Comparison of ENCODE assay signal across 23 cellular contexts in genomic region chr6:16665992-16666391, GRCh38.
DNase-seq lines count a peak whose midpoint lies in the region; ATAC-seq, FAIRE-seq and TF ChIP-seq lines count a peak whose summit lies in the region.
"Had no signal": no experiment of that assay in that cellular context is flagged by ENCODE, and none has a peak within 500 bp of the region (broad histone marks: within the 10 kb centered on the region; RNA-seq: fewer than 3 reads in every experiment).

No MANE protein-coding gene starts in this region.

- H3K79me2 ChIP-seq in HepG2 (ENCODE audit: insufficient read depth, low read length) = peaks cover 14% of the 10 kb centered on the region

- H3K9me3 Mint-ChIP-seq in dendritic cell treated with granulocyte-macrophage colony-stimulating factor and Interleukin-4, amounts not matched to agents 40 ng/mL and 50 ng/mL, for 4 days = no peaks in the 10 kb centered on the region

- TF ChIP-seq EP300 in HepG2 (IDR thresholded peaks at IDR 0.05; ENCODE audit: low read depth in 2 of 2, low read length in 2 of 2) (no peak), HepG2 (CRISPR knock-in tag; IDR thresholded peaks at IDR 0.05; ENCODE audit: borderline replicate concordance) (no peak)

- H3K4me1 ChIP-seq in HepG2 (ENCODE audit: insufficient read depth, low read length) (peaks cover 26% of the 10 kb centered on the region), right lobe of liver (peaks cover 3 to 15% (median 9%) of the 10 kb centered on the region in 4 donors)

- H2AFZ ChIP-seq in HepG2 (ENCODE audit: low read length) = no peak overlapping the region
- H2AFZ ChIP-seq: GM23248 had no signal

- H3K9me3 ChIP-seq in HepG2 (ENCODE audit: low read length) = peaks cover 9% of the 10 kb centered on the region
- H3K9me3 ChIP-seq in right lobe of liver = no peaks in the 10 kb centered on the region
- no peaks in the 10 kb centered on the region for H3K9me3 ChIP-seq in T-helper 17 cell (ENCODE audit: control insufficient read depth, low read length, poor library complexity, severe bottlenecking)

- intact Hi-C loops in HepG2 (cut with micrococcal nuclease; ENCODE audit: unreplicated experiment) = no loop called here
- intact Hi-C loops in right lobe of liver (cut with DNase I) = no loop called here
- intact Hi-C loops in dendritic cell treated with granulocyte-macrophage colony-stimulating factor and Interleukin-4, amounts not matched to agents 40 ng/mL and 50 ng/mL, for 4 days (cut with micrococcal nuclease) = no loop called here

- no peak overlapping the region for H3K27ac ChIP-seq in HepG2 (ENCODE audit: extremely low read length, insufficient read depth, low read length)
- no peak overlapping the region for H3K27ac ChIP-seq in right lobe of liver
- H3K27ac ChIP-seq: BLaER1, C4-2B, GM23248 had no signal

- H3K4me3 ChIP-seq in HepG2 (replicated peaks in 1 of 3; ENCODE audit: insufficient read depth in 1 of 3, low read depth in 2 of 3, low read length in 3 of 3) (no peak overlapping the region), right lobe of liver (no peak overlapping the region)
- H3K4me3 ChIP-seq: BLaER1, GM12878, GM23248 had no signal

- no peak overlapping the region for H3K9ac ChIP-seq in HepG2 (ENCODE audit: insufficient read depth, low read depth, low read length)
- H3K9ac ChIP-seq: BLaER1, GM23248 had no signal

- POLR2A ChIA-PET in HepG2 (lab: Yijun Ruan, JAX) = no interaction called here

- CTCF ChIA-PET in HepG2 (lab: Yijun Ruan, JAX; ENCODE audit: low intra/inter-chr PET ratio, low total read pairs) = no interaction called here

- H3K36me3 ChIP-seq in HepG2 (replicated peaks in 1 of 2; ENCODE audit: control insufficient read depth in 1 of 2, insufficient read depth in 2 of 2, low read length in 2 of 2) (peaks cover 2 to 6% of the 10 kb centered on the region in 2 experiments; a peak in 4 of 5 replicates), right lobe of liver (no peaks in the 10 kb centered on the region)
- H3K36me3 ChIP-seq: BLaER1 had no signal

- no peak for FAIRE-seq in HepG2 (lab: Jason Lieb, UNC)
- FAIRE-seq: A204.1, D721Med, GM12878, GM19239, H1 had no signal

- H3K4me1 Mint-ChIP-seq in T-helper 17 cell = peaks cover 28% of the 10 kb centered on the region
- H3K4me1 Mint-ChIP-seq in dendritic cell treated with granulocyte-macrophage colony-stimulating factor and Interleukin-4, amounts not matched to agents 40 ng/mL and 50 ng/mL, for 4 days (ENCODE audit: low read depth) = peaks cover 49% of the 10 kb centered on the region

- ATAC-seq in HepG2 (no peak), right lobe of liver (no peak), T-helper 17 cell (no peak)
- ATAC-seq: GM12878 had no signal

- WGBS in HepG2 (ENCODE audit: low lambda C conversion rate) = 97% methylated on average over 2 of the region's 2 CpGs
- 95% methylated on average over 2 of the region's 2 CpGs for WGBS in right lobe of liver (ENCODE audit: insufficient coverage, low coverage, low lambda C conversion rate, missing lambda C conversion rate)

- no peak for TF ChIP-seq POLR2A in HepG2 (IDR thresholded peaks at IDR 0.05; ENCODE audit: insufficient read depth in 1 of 2, low read depth in 2 of 2, low read length in 2 of 2)
- no peak for TF ChIP-seq POLR2A in right lobe of liver (IDR thresholded peaks at IDR 0.05)

- peak overlapping the region; percentile 1 for H3K4me3 Mint-ChIP-seq in T-helper 17 cell
- H3K4me3 Mint-ChIP-seq in dendritic cell treated with granulocyte-macrophage colony-stimulating factor and Interleukin-4, amounts not matched to agents 40 ng/mL and 50 ng/mL, for 4 days = no peak overlapping the region
- H3K4me3 Mint-ChIP-seq: B cell; CD4-positive, CD25-positive, alpha-beta regulatory T cell; CD8-positive, alpha-beta memory T cell had no signal

- no TSS peak for BruUV-seq in HepG2 (replicated peaks; lab: Mats Ljungman, UMichigan)

- H3K36me3 Mint-ChIP-seq in T-helper 17 cell (ENCODE audit: low read depth) = peaks cover 2% of the 10 kb centered on the region
- H3K36me3 Mint-ChIP-seq in dendritic cell treated with granulocyte-macrophage colony-stimulating factor and Interleukin-4, amounts not matched to agents 40 ng/mL and 50 ng/mL, for 4 days (ENCODE audit: low read depth) = peaks cover 35% of the 10 kb centered on the region

- TF ChIP-seq CTCF in HepG2 (CRISPR knock-in tag; IDR thresholded peaks at IDR 0.05) (no peak), right lobe of liver (IDR thresholded peaks at IDR 0.05) (no peak)

- no peaks in the 10 kb centered on the region for H3K27me3 ChIP-seq in HepG2 (ENCODE audit: control insufficient read depth in 1 of 2, insufficient read depth in 2 of 2, low read length in 2 of 2)
- H3K27me3 ChIP-seq in right lobe of liver = no peaks in the 10 kb centered on the region
- H3K27me3 ChIP-seq: BLaER1 had no signal

- H3K27me3 Mint-ChIP-seq in T-helper 17 cell = no peaks in the 10 kb centered on the region
- H3K27me3 Mint-ChIP-seq in dendritic cell treated with granulocyte-macrophage colony-stimulating factor and Interleukin-4, amounts not matched to agents 40 ng/mL and 50 ng/mL, for 4 days = no peaks in the 10 kb centered on the region
- H3K27me3 Mint-ChIP-seq: B cell; CD4-positive, CD25-positive, alpha-beta regulatory T cell; CD8-positive, alpha-beta memory T cell had no signal

- DNase-seq in HepG2 (ENCODE audit: low spot score) (no peak), right lobe of liver (no peak), T-helper 17 cell (no peak), midbrain (lab: John Stamatoyannopoulos, UW) (no peak)
- DNase-seq in central memory CD4-positive, alpha-beta T cell = no peak
- DNase-seq: CD4-positive, CD25-positive, alpha-beta regulatory T cell; CD8-positive, alpha-beta memory T cell; DMS 273 treated with DMSO at 0.1 percent for 48 hours; DMS79; EL; GDM1; GM23248; H7; HCEC 1CT had no signal

- no peak overlapping the region for H3K27ac Mint-ChIP-seq in T-helper 17 cell
- peak overlapping the region; percentile 0 for H3K27ac Mint-ChIP-seq in dendritic cell treated with granulocyte-macrophage colony-stimulating factor and Interleukin-4, amounts not matched to agents 40 ng/mL and 50 ng/mL, for 4 days
- H3K27ac Mint-ChIP-seq: B cell had no signal

- TF ChIP-seq RAD21 in HepG2 (CRISPR knock-in tag; IDR thresholded peaks at IDR 0.05) = no peak

- no peaks in the 10 kb centered on the region for H4K20me1 ChIP-seq in HepG2 (ENCODE audit: insufficient read depth, low read length)
- H4K20me1 ChIP-seq: BLaER1 had no signal

- in situ Hi-C loops in HepG2 (cut with HindIII; ENCODE audit: extremely low pct_ligation_motif_present, low pct_unique_long_range_greater_than_20kb) = no loop called here

- no peak overlapping the region for H3K4me2 ChIP-seq in HepG2 (ENCODE audit: low read depth, low read length)
- H3K4me2 ChIP-seq: BLaER1 had no signal

TF ChIP-seq in HepG2, 621 proteins besides CTCF, POLR2A, EP300 and RAD21:
- TF ChIP-seq ATF7 (IDR thresholded peaks at IDR 0.05) (peak; percentile 33; the same call in 1 of the 2 replicates), ATF7 (CRISPR knock-in tag; IDR thresholded peaks at IDR 0.05) (no peak), ARNT2 (CRISPR knock-in tag; IDR thresholded peaks at IDR 0.05; ENCODE audit: low read depth) (no peak)
